In genomic region chr1:34781844-34782391, GRCh38 we compare ENCODE assay signal across 12 cellular contexts. TPM values are rescaled to one million over a fixed set of nuclear protein-coding genes. Genes with fewer than 3 reads are reported as not detected.
DNase-seq lines count a peak whose midpoint lies in the region; ATAC-seq, FAIRE-seq and TF ChIP-seq lines count a peak whose summit lies in the region.
"Had no signal": no experiment of that assay in that cellular context is flagged by ENCODE, and none has a peak within 500 bp of the region (broad histone marks: within the 10 kb centered on the region; RNA-seq: fewer than 3 reads in every experiment).

No MANE protein-coding gene starts in this region.

- H3K4me1 Mint-ChIP-seq in stimulated activated naive CD8-positive, alpha-beta T cell treated with anti-CD3 and anti-CD28 coated beads, Interleukin-15, amount 100 ng/mL, for 72 hours = peaks cover 14% of the 10 kb centered on the region

- H3K4me1 ChIP-seq in stomach = peaks cover 14 to 39% (median 31%) of the 10 kb centered on the region in 4 donors

- H3K4me3 ChIP-seq in bronchial epithelial cell (ENCODE audit: low read depth, low read length) (peak overlapping the region; percentile 87), stomach (peak overlapping the region; percentile 36 to 52 (median 40))

- H3K36me3 ChIP-seq in bronchial epithelial cell (ENCODE audit: control insufficient read depth, insufficient read depth, low read length) (peaks cover 19% of the 10 kb centered on the region), stomach (peaks cover 0 to 7% (median 0%) of the 10 kb centered on the region in 4 donors)

- 3 to 8% (median 4%) methylated on average over 12 to 18 of the region's 18 CpGs for WGBS in stomach, 5 donors

- TF ChIP-seq POLR2A in stomach (IDR thresholded peaks at IDR 0.05) = no peak

- TF ChIP-seq CTCF in bronchial epithelial cell (IDR thresholded peaks at IDR 0.05; ENCODE audit: insufficient read depth, low read length, severe bottlenecking) = no peak
- TF ChIP-seq CTCF in stomach (IDR thresholded peaks at IDR 0.05) = no peak

- no peak overlapping the region for H3K27ac Mint-ChIP-seq in stimulated activated naive CD8-positive, alpha-beta T cell treated with anti-CD3 and anti-CD28 coated beads, Interleukin-15, amount 100 ng/mL, for 72 hours

- no peaks in the 10 kb centered on the region for H3K9me3 Mint-ChIP-seq in stimulated activated naive CD8-positive, alpha-beta T cell treated with anti-CD3 and anti-CD28 coated beads, Interleukin-15, amount 100 ng/mL, for 72 hours

- peaks cover 82% of the 10 kb centered on the region for H3K27me3 Mint-ChIP-seq in stimulated activated naive CD8-positive, alpha-beta T cell treated with anti-CD3 and anti-CD28 coated beads, Interleukin-15, amount 100 ng/mL, for 72 hours

- no peak for TF ChIP-seq EP300 in stomach (IDR thresholded peaks at IDR 0.05)

- ATAC-seq in HG03039 (IDR thresholded peaks at IDR 0.05; ENCODE audit: unreplicated experiment) (no peak), HG03460 (IDR thresholded peaks at IDR 0.05; ENCODE audit: unreplicated experiment) (no peak)
- ATAC-seq in stimulated activated naive CD8-positive, alpha-beta T cell treated with anti-CD3 and anti-CD28 coated beads, Interleukin-15, amount 100 ng/mL, for 72 hours = no peak

- intact Hi-C loops in stomach (cut with DNase I; ENCODE audit: low total_unique reads) = no loop called here

- DNase-seq in HuH-7.5 (ENCODE audit: low spot score) (peak; percentile 37), bronchial epithelial cell (ENCODE audit: low read depth) (peak; percentile 72), left kidney (ENCODE audit: low read depth, low spot score) (peak; percentile 21), stomach (peak; percentile 58), AG08396 (ENCODE audit: low spot score) (no peak)
- DNase-seq in stimulated activated naive CD8-positive, alpha-beta T cell treated with anti-CD3 and anti-CD28 coated beads, Interleukin-15, amount 100 ng/mL, for 72 hours = no peak
- DNase-seq: activated gamma-delta T cell had no signal

- peak overlapping the region in 4 of 5 donors; percentile 40 to 78 (median 60) for H3K27ac ChIP-seq in stomach

- peak overlapping the region in 1 of 2 donors; percentile 42 for H3K4me3 Mint-ChIP-seq in stimulated activated naive CD8-positive, alpha-beta T cell treated with anti-CD3 and anti-CD28 coated beads, Interleukin-15, amount 100 ng/mL, for 72 hours

- no peaks in the 10 kb centered on the region for H3K9me3 ChIP-seq in stomach

- H3K27me3 ChIP-seq in bronchial epithelial cell (ENCODE audit: control insufficient read depth, insufficient read depth, low read length) (no peaks in the 10 kb centered on the region), stomach (peaks cover 6 to 75% (median 24%) of the 10 kb centered on the region in 3 donors)

- no peak for FAIRE-seq in bronchial epithelial cell (lab: Jason Lieb, UNC)
- FAIRE-seq: G401.6, TTC549 had no signal

RNA-seq across cellular contexts. Expression of gene GJB3, which starts 0.9 kb away (rescaled TPM):
- 136 and 159 TPM in 2 replicates for total RNA-seq in bronchial epithelial cell
- total RNA-seq in stomach = 1 to 10 TPM in 3 of 5 donors, under 1 TPM in 1, not detected in 1; 0.58 to 2.8 (median 1.8) TPM
- 10 to 100 TPM in 1 of 3 donors, 1 to 10 TPM in 2; 1.8 to 32.3 (median 3.1) TPM for polyA plus RNA-seq in stomach
- total RNA-seq: LHCN-M2 had no signal

RNA-seq across cellular contexts. Expression of gene GJA4, which starts 10.9 kb away (rescaled TPM):
- not detected in 2 replicates for total RNA-seq in bronchial epithelial cell
- total RNA-seq in stomach = 1 to 10 TPM in 3 of 5 donors, not detected in 2; 1.7 to 4.8 (median 2.3) TPM
- 1 to 10 TPM; 2.2 to 2.9 (median 2.6) TPM for polyA plus RNA-seq in stomach
- total RNA-seq: LHCN-M2 had no signal

RNA-seq across cellular contexts. Expression of gene GJB4, which starts 22.4 kb away (rescaled TPM):
- 8.2 and 17.3 TPM in 2 replicates for total RNA-seq in bronchial epithelial cell
- total RNA-seq in stomach = under 1 TPM in 1 of 5 donors, not detected in 4; 0.18 TPM
- 1 to 10 TPM in 1 of 3 donors, under 1 TPM in 1, not detected in 1; 0.06 to 1.2 TPM for polyA plus RNA-seq in stomach
- total RNA-seq: LHCN-M2 had no signal

RNA-seq across cellular contexts. Expression of gene GJB5, which starts 27.1 kb away (rescaled TPM):
- total RNA-seq in bronchial epithelial cell = 95.8 and 101 TPM in 2 replicates
- total RNA-seq in stomach = under 1 TPM in 1 of 5 donors, not detected in 4; 0.37 TPM
- polyA plus RNA-seq in stomach = 10 to 100 TPM in 1 of 3 donors, not detected in 2; 23.9 TPM
- total RNA-seq: LHCN-M2 had no signal

Comparison
In these comparisons a context has a peak if more than half of its experiments do, and no peak if none do; other contexts are left out.
1. DNase-seq: peak in HuH-7.5 (single experiment), bronchial epithelial cell (single experiment), left kidney (single experiment) and stomach (single experiment); none in AG08396 (single experiment) and stimulated activated naive CD8-positive, alpha-beta T cell treated with anti-CD3 and anti-CD28 coated beads, Interleukin-15, amount 100 ng/mL, for 72 hours (0 of 2).
2. RNA of gene GJB3, which starts 0.9 kb away (total RNA-seq): 136 to 159 TPM in bronchial epithelial cell; 0.58 to 2.8 TPM in stomach; every median in the first group is over 10 times any median in the second.